17 cellular contexts compared by ENCODE assay signal in genomic region chr21:42759594-42759927, GRCh38.
DNase-seq lines count a peak whose midpoint lies in the region; ATAC-seq and TF ChIP-seq lines count a peak whose summit lies in the region.
"Had no signal": no experiment of that assay in that cellular context is flagged by ENCODE, and none has a peak within 500 bp of the region (broad histone marks: within the 10 kb centered on the region; RNA-seq: fewer than 3 reads in every experiment).

No MANE protein-coding gene starts in this region.

- peaks cover 34% of the 10 kb centered on the region for H3K27me3 Mint-ChIP-seq in glutamatergic neuron (ENCODE audit: unreplicated experiment)
- H3K27me3 Mint-ChIP-seq in T-cell, result no peaks in the 10 kb centered on the region
- H3K27me3 Mint-ChIP-seq: CD4-positive, alpha-beta T cell had no signal

- ATAC-seq in T-cell (replicated peaks in 1 of 4) (no peak), left lung (no peak)

- TF ChIP-seq POLR2A in spleen (IDR thresholded peaks at IDR 0.05), result no peak

- TF ChIP-seq CTCF in HEK293 (tag by site-specific recombination; IDR thresholded peaks at IDR 0.05) (no peak), WERI-Rb-1 (IDR thresholded peaks at IDR 0.05; ENCODE audit: low read depth, low read length) (no peak), glutamatergic neuron (IDR thresholded peaks at IDR 0.05; ENCODE audit: partially characterized antibody, unreplicated experiment) (no peak), spleen (IDR thresholded peaks at IDR 0.05 in 8 of 11, conservative IDR thresholded peaks at IDR 0.05 in 3 of 11) (no peak), left lung (IDR thresholded peaks at IDR 0.05) (no peak)

- H3K9me3 ChIP-seq in HEK293 (ENCODE audit: control insufficient read depth, insufficient read depth, low read depth, low read length) (no peaks in the 10 kb centered on the region), WERI-Rb-1 (ENCODE audit: severe bottlenecking) (no peaks in the 10 kb centered on the region), spleen (no peaks in the 10 kb centered on the region), left lung (no peaks in the 10 kb centered on the region)
- H3K9me3 ChIP-seq: Peyer's patch had no signal

- POLR2A ChIA-PET in HEK293 (lab: Yijun Ruan, JAX), result no interaction called here
- POLR2A ChIA-PET in T-cell (lab: Charles Lee), result no interaction called here

- CTCF ChIA-PET in HEK293 (lab: Yijun Ruan, JAX) (no interaction called here), T-cell (lab: Charles Lee) (no interaction called here)

- H3K4me1 Mint-ChIP-seq in glutamatergic neuron (ENCODE audit: low read depth, unreplicated experiment) (peaks cover 52% of the 10 kb centered on the region), T-cell (peaks cover 0 to 8% (median 0%) of the 10 kb centered on the region in 3 donors)

- H3K4me1 ChIP-seq in HEK293 (ENCODE audit: control insufficient read depth, insufficient read depth, low read length), result no peaks in the 10 kb centered on the region
- H3K4me1 ChIP-seq in spleen, result no peaks in the 10 kb centered on the region
- no peaks in the 10 kb centered on the region for H3K4me1 ChIP-seq in left lung

- H3K4me3 Mint-ChIP-seq in glutamatergic neuron (ENCODE audit: unreplicated experiment) (peak overlapping the region; percentile 62), T-cell (no peak overlapping the region)
- H3K4me3 Mint-ChIP-seq: CD4-positive, alpha-beta T cell; IgD-negative memory B cell had no signal

- H3K27ac Mint-ChIP-seq in glutamatergic neuron (ENCODE audit: unreplicated experiment) (peak overlapping the region; percentile 87), T-cell (no peak overlapping the region)
- H3K27ac Mint-ChIP-seq: CD4-positive, alpha-beta T cell; IgD-negative memory B cell had no signal

- intact Hi-C loops in spleen (cut with DNase I; ENCODE audit: low total_unique reads), result no loop called here
- intact Hi-C loops in left lung (cut with DNase I), result no loop called here

- H3K9me3 Mint-ChIP-seq in glutamatergic neuron (ENCODE audit: unreplicated experiment) (peaks cover 36% of the 10 kb centered on the region), T-cell (no peaks in the 10 kb centered on the region)
- H3K9me3 Mint-ChIP-seq: CD4-positive, alpha-beta T cell; IgD-negative memory B cell had no signal

- H3K36me3 Mint-ChIP-seq in glutamatergic neuron (ENCODE audit: unreplicated experiment) (peaks cover 8% of the 10 kb centered on the region), T-cell (peaks cover 8% of the 10 kb centered on the region)
- H3K36me3 Mint-ChIP-seq: IgD-negative memory B cell had no signal

- H3K4me3 ChIP-seq in HEK293 (ENCODE audit: low read depth, low read length) (no peak overlapping the region), WERI-Rb-1 (ENCODE audit: low read depth, low read length) (no peak overlapping the region), spleen (no peak overlapping the region), left lung (no peak overlapping the region)
- H3K4me3 ChIP-seq: Peyer's patch had no signal

- H3K27ac ChIP-seq in HEK293 (ENCODE audit: extremely low read depth, low read depth, low read length), result no peak overlapping the region
- peak overlapping the region; percentile 89 for H3K27ac ChIP-seq in WERI-Rb-1
- H3K27ac ChIP-seq in spleen, result no peak overlapping the region
- H3K27ac ChIP-seq in left lung, result no peak overlapping the region

- DNase-seq in WERI-Rb-1 (no peak), glutamatergic neuron (no peak), spleen (peak; percentile 41), T-cell (no peak), left lung (no peak)
- no peak for DNase-seq in activated naive CD4-positive, alpha-beta T cell (lab: John Stamatoyannopoulos, UW)
- DNase-seq: AML-193; CD4-positive, alpha-beta T cell; EL; NCI-H1105 treated with DMSO at 0.1 percent for 48 hours; NCI-H187; NCI-H226; NCI-H524 treated with DMSO at 0.1 percent for 48 hours; Right ventricle myocardium superior had no signal

- H3K36me3 ChIP-seq in HEK293 (ENCODE audit: control insufficient read depth in 2 of 2, insufficient read depth in 1 of 2, low read length in 2 of 2) (peaks cover 0 to 17% of the 10 kb centered on the region in 2 experiments; a peak in 1 of 3 replicates), WERI-Rb-1 (peaks cover 74% of the 10 kb centered on the region), spleen (peaks cover 0 to 81% (median 14%) of the 10 kb centered on the region in 6 donors), left lung (no peaks in the 10 kb centered on the region)

- no peaks in the 10 kb centered on the region for H3K27me3 ChIP-seq in WERI-Rb-1 (ENCODE audit: insufficient read depth, low read depth, severe bottlenecking)
- H3K27me3 ChIP-seq in spleen (replicated peaks in 1 of 7), result no peaks in the 10 kb centered on the region
- H3K27me3 ChIP-seq in left lung, result no peaks in the 10 kb centered on the region
- H3K27me3 ChIP-seq: Peyer's patch had no signal

TF ChIP-seq in HEK293, 187 proteins besides CTCF, POLR2A, EP300 and RAD21:
- TF ChIP-seq KLF8 (tag by site-specific recombination; IDR thresholded peaks at IDR 0.05) (0 out of 2 replicates have a peak, but pooled peaks have one; percentile 35), ZSCAN4 (tag by site-specific recombination; IDR thresholded peaks at IDR 0.05) (peak; percentile 73), ZNF221 (tag by site-specific recombination; IDR thresholded peaks at IDR 0.05; ENCODE audit: borderline replicate concordance) (no peak), ZNF571 (tag by site-specific recombination; IDR thresholded peaks at IDR 0.05) (no peak), KLF1 (tag by site-specific recombination; IDR thresholded peaks at IDR 0.05) (peak; percentile 6; the same call in 1 of the 2 replicates), KLF9 (tag by site-specific recombination; IDR thresholded peaks at IDR 0.05; ENCODE audit: low read depth) (peak; percentile 84), OVOL3 (tag by site-specific recombination; IDR thresholded peaks at IDR 0.05) (no peak), EGR2 (tag by site-specific recombination; IDR thresholded peaks at IDR 0.05; ENCODE audit: low read depth) (peak; percentile 100; the same call in 1 of the 2 replicates), ZNF280C (tag by site-specific recombination; IDR thresholded peaks at IDR 0.05) (no peak), ZNF692 (tag by site-specific recombination; IDR thresholded peaks at IDR 0.05) (no peak), ZNF488 (tag by site-specific recombination; IDR thresholded peaks at IDR 0.05) (no peak)
